In genomic region chr16:24939738-24940137, GRCh38 we compare ENCODE assay signal across 18 cellular contexts.
"Had no signal": no experiment of that assay in that cellular context is flagged by ENCODE, and none has a peak within 500 bp of the region (broad histone marks: within the 10 kb centered on the region; RNA-seq: fewer than 3 reads in every experiment).

No MANE protein-coding gene starts in this region.

- H3K4me1 ChIP-seq: heart left ventricle, psoas muscle, right lobe of liver, stomach, transverse colon had no signal

- H3K4me3 ChIP-seq: heart left ventricle, mucosa of descending colon, psoas muscle, right lobe of liver, stomach, thoracic aorta, transverse colon had no signal

- H3K4me3 Mint-ChIP-seq: naive thymus-derived CD8-positive, alpha-beta T cell had no signal

- H3K9me3 Mint-ChIP-seq: naive thymus-derived CD8-positive, alpha-beta T cell had no signal

- DNase-seq: effector memory CD4-positive, alpha-beta T cell; heart left ventricle; hippocampal formation; kidney glomerular epithelial cell; mucosa of descending colon; naive thymus-derived CD8-positive, alpha-beta T cell; psoas muscle; retina; stimulated activated CD4-positive, alpha-beta T cell treated with anti-CD3 and anti-CD28 coated beads, Interleukin-4, amount 100 ng/mL, for 1 hour; stimulated activated CD8-positive, alpha-beta memory T cell treated with anti-CD3 and anti-CD28 coated beads, Interleukin-4, amount 100 ng/mL, for 48 hours; stimulated activated naive CD4-positive, alpha-beta T cell; stomach; substantia nigra; transverse colon had no signal

- H3K27me3 ChIP-seq: heart left ventricle, neutrophil, right lobe of liver, stomach, transverse colon had no signal

- ATAC-seq: mucosa of descending colon; naive thymus-derived CD8-positive, alpha-beta T cell; psoas muscle; right lobe of liver had no signal

- H3K4me1 Mint-ChIP-seq: naive thymus-derived CD8-positive, alpha-beta T cell had no signal

- H3K27ac ChIP-seq: epithelial cell of prostate, heart left ventricle, neutrophil, psoas muscle, right lobe of liver, stomach, thoracic aorta, transverse colon had no signal

- H3K27me3 Mint-ChIP-seq: naive thymus-derived CD8-positive, alpha-beta T cell had no signal
